Comparison of ENCODE assay signal across 8 cellular contexts in genomic region chr12:56224102-56224701, GRCh38.
DNase-seq lines count a peak whose midpoint lies in the region; ATAC-seq lines count a peak whose summit lies in the region.

Gene NABP2, plus strand, starts transcription at chr12:56224342. Its CDS starts 515 bp downstream, at chr12:56224857.

- ATAC-seq in GM19025 (IDR thresholded peaks at IDR 0.05; ENCODE audit: low read depth, unreplicated experiment): peak; percentile 79
- peak; percentile 74 for ATAC-seq in HG03342 (IDR thresholded peaks at IDR 0.05; ENCODE audit: unreplicated experiment)

- DNase-seq in AML-193 (lab: John Stamatoyannopoulos, UW): peak; percentile 91
- DNase-seq in NCI-H345 treated with DMSO at 0.1 percent for 48 hours (lab: John Stamatoyannopoulos, UW; ENCODE audit: unreplicated experiment): peak; percentile 93
- DNase-seq in activated CD4-positive, CD25-positive, alpha-beta regulatory T cell treated with anti-CD3 and anti-CD28 coated beads, Interleukin-2, amount 50 U/mL, for 72 hours: peak; percentile 91
- DNase-seq in cerebellar nuclear complex (lab: John Stamatoyannopoulos, UW): peak; percentile 69 to 86
- peak; percentile 100 for DNase-seq in islet precursor cell
- peak; percentile 88 to 95 (median 94) for DNase-seq in stimulated activated CD4-positive, alpha-beta T cell treated with anti-CD3 and anti-CD28 coated beads, Interleukin-12 subunit alpha, Interleukin-12 subunit beta, amount 100 ng/mL, for 48 hours (ENCODE audit: low read depth in 2 of 3, low spot score in 1 of 3)

Comparison
In these comparisons a context has a peak if more than half of its experiments do, and no peak if none do; other contexts are left out.
1. Peak in every context shown above with its lines: DNase-seq and ATAC-seq.